In genomic region chr3:127709320-127710060, GRCh38 we compare ENCODE assay signal across 19 cellular contexts. TPM values are rescaled to one million over a fixed set of nuclear protein-coding genes. Genes with fewer than 3 reads are reported as not detected.
A peak's percentile ranks its signal among the peaks of the same experiment; 100 is the strongest.
DNase-seq lines count a peak whose midpoint lies in the region; TF ChIP-seq lines count a peak whose summit lies in the region.
"Had no signal": no experiment of that assay in that cellular context is flagged by ENCODE, and none has a peak within 500 bp of the region (broad histone marks: within the 10 kb centered on the region; RNA-seq: fewer than 3 reads in every experiment).

No MANE protein-coding gene starts in this region.

- peak overlapping the region; percentile 39 for H3K27ac ChIP-seq in cingulate gyrus (ENCODE audit: low read depth, low read length)
- no peak overlapping the region for H3K27ac ChIP-seq in mesenchymal stem cell (ENCODE audit: low read length, poor library complexity, severe bottlenecking)
- peak overlapping the region; percentile 81 to 82 for H3K27ac ChIP-seq in tibial artery
- H3K27ac ChIP-seq: 22Rv1; BLaER1 treated with 17β-estradiol and CSF1 and Interleukin-3, amounts not matched to agents 10 nM and 100 nM; parathyroid adenoma; testis had no signal

- H3K14ac ChIP-seq in mesenchymal stem cell (ENCODE audit: low read length in 2 of 2): no peak overlapping the region

- H3K9me3 ChIP-seq in mesenchymal stem cell (ENCODE audit: control insufficient read depth, low read length) (no peaks in the 10 kb centered on the region), tibial artery (no peaks in the 10 kb centered on the region)
- H3K9me3 ChIP-seq: testis had no signal

- H2AK5ac ChIP-seq in mesenchymal stem cell (ENCODE audit: low read length, severe bottlenecking): no peak overlapping the region

- no peaks in the 10 kb centered on the region for H3K27me3 ChIP-seq in mesenchymal stem cell (ENCODE audit: control insufficient read depth in 1 of 2, insufficient read depth in 1 of 2, low read length in 2 of 2)
- H3K27me3 ChIP-seq in tibial artery: no peaks in the 10 kb centered on the region
- H3K27me3 ChIP-seq: testis had no signal

- no peak overlapping the region for H3K18ac ChIP-seq in mesenchymal stem cell (ENCODE audit: low read depth in 1 of 2, low read length in 2 of 2)

- H2BK5ac ChIP-seq in mesenchymal stem cell (ENCODE audit: low read depth, low read length, poor library complexity, severe bottlenecking): no peak overlapping the region

- H3K36me3 ChIP-seq in mesenchymal stem cell (ENCODE audit: control insufficient read depth in 1 of 2, insufficient read depth in 2 of 2, low read depth in 1 of 2, low read length in 2 of 2): peaks cover 59 to 73% of the 10 kb centered on the region in 2 experiments
- H3K36me3 ChIP-seq in tibial artery: no peaks in the 10 kb centered on the region
- H3K36me3 ChIP-seq: BLaER1 treated with 17β-estradiol and CSF1 and Interleukin-3, amounts not matched to agents 10 nM and 100 nM had no signal

- H3K23ac ChIP-seq in mesenchymal stem cell (ENCODE audit: low read length in 2 of 2): no peak overlapping the region

- H4K91ac ChIP-seq in mesenchymal stem cell (ENCODE audit: low read length): peak overlapping the region; percentile 64

- H2AFZ ChIP-seq in mesenchymal stem cell (ENCODE audit: low read depth, low read length): no peak overlapping the region
- H2AFZ ChIP-seq: parathyroid adenoma had no signal

- H3K79me1 ChIP-seq in mesenchymal stem cell (replicated peaks; ENCODE audit: low read length, poor library complexity, severe bottlenecking): peaks cover 45% of the 10 kb centered on the region

- DNase-seq in activated effector memory CD4-positive, alpha-beta T cell treated with anti-CD3 and anti-CD28 coated beads, Interleukin-2, amount 50 U/mL, for 16 hours: peak; percentile 6
- DNase-seq in activated effector memory CD4-positive, alpha-beta T cell treated with Interleukin-2 at 50 U/mL for 16 hours: no peak
- peak; percentile 61 for DNase-seq in mesenchymal stem cell
- no peak for DNase-seq in tibial artery
- no peak for DNase-seq in activated naive CD4-positive, alpha-beta T cell (lab: John Stamatoyannopoulos, UW)
- DNase-seq in activated gamma-delta T cell treated with Interleukin-2 at 50 U/mL for 16 hours: no peak
- DNase-seq in putamen (ENCODE audit: low spot score): no peak
- DNase-seq: activated CD4-positive, alpha-beta T cell treated with anti-CD3 and anti-CD28 coated beads for 4 hours; activated CD8-positive, alpha-beta memory T cell treated with anti-CD3 and anti-CD28 coated beads, Interleukin-2, amount 50 U/mL, for 4 hours; cortex of kidney; GOT3; NCI-H187 treated with DMSO at 0.1 percent for 48 hours; RPMI8226; testis had no signal

- WGBS in mesenchymal stem cell: 66% methylated on average over 3 of the region's 3 CpGs

- no peak overlapping the region for H4K8ac ChIP-seq in mesenchymal stem cell (ENCODE audit: low read length)

- no peak overlapping the region for H3K4me2 ChIP-seq in mesenchymal stem cell (ENCODE audit: low read length, poor library complexity, severe bottlenecking)

- H3K4me1 ChIP-seq in mesenchymal stem cell (ENCODE audit: control insufficient read depth, insufficient read depth, low read depth, low read length) (peaks cover 32% of the 10 kb centered on the region), tibial artery (peaks cover 0 to 85% (median 47%) of the 10 kb centered on the region in 4 donors)
- H3K4me1 ChIP-seq: parathyroid adenoma had no signal

- H2BK120ac ChIP-seq in mesenchymal stem cell (ENCODE audit: low read depth, low read length): no peak overlapping the region

- no peak overlapping the region for H3K4ac ChIP-seq in mesenchymal stem cell (ENCODE audit: low read depth in 1 of 2, low read length in 2 of 2)

- no peak for TF ChIP-seq CTCF in tibial artery (IDR thresholded peaks at IDR 0.05)

- no peak overlapping the region for H2BK15ac ChIP-seq in mesenchymal stem cell (ENCODE audit: low read depth, poor library complexity, severe bottlenecking)

- H3K9ac ChIP-seq in mesenchymal stem cell (ENCODE audit: low read length): peak overlapping the region; percentile 28
- H3K9ac ChIP-seq: BLaER1 treated with 17β-estradiol and CSF1 and Interleukin-3, amounts not matched to agents 10 nM and 100 nM; parathyroid adenoma had no signal

- intact Hi-C loops in tibial artery (cut with DNase I; ENCODE audit: low total_unique reads): loop anchor here (5.0 kb wide), 1 partner anchor 38 kb away; no protein-coding TSS in a partner anchor

- no peak overlapping the region for H2BK12ac ChIP-seq in mesenchymal stem cell (ENCODE audit: low read length in 2 of 2)

- no peak overlapping the region for H3K4me3 ChIP-seq in mesenchymal stem cell (ENCODE audit: insufficient read depth in 1 of 2, low read depth in 1 of 2, low read length in 2 of 2)
- H3K4me3 ChIP-seq in tibial artery: no peak overlapping the region
- H3K4me3 ChIP-seq: BLaER1 treated with 17β-estradiol and CSF1 and Interleukin-3, amounts not matched to agents 10 nM and 100 nM; lung; testis had no signal

RNA-seq across cellular contexts. Expression of gene ABTB1, which starts 36.7 kb away (rescaled TPM):
- 6.8 TPM for polyA plus RNA-seq in mesenchymal stem cell (2013, experiment 1 of 2)
- polyA plus RNA-seq in mesenchymal stem cell (2013, experiment 2 of 2): 6.6 TPM

Comparison
In these comparisons a context has a peak if more than half of its experiments do, and no peak if none do; other contexts are left out.
1. DNase-seq: peak in activated effector memory CD4-positive, alpha-beta T cell treated with anti-CD3 and anti-CD28 coated beads, Interleukin-2, amount 50 U/mL, for 16 hours (single experiment) and mesenchymal stem cell (single experiment); none in activated effector memory CD4-positive, alpha-beta T cell treated with Interleukin-2 at 50 U/mL for 16 hours (single experiment), tibial artery (0 of 2), activated naive CD4-positive, alpha-beta T cell (0 of 4), activated gamma-delta T cell treated with Interleukin-2 at 50 U/mL for 16 hours (single experiment) and putamen (single experiment).